20 cellular contexts compared by ENCODE assay signal in genomic region chr6:45415315-45415714, GRCh38. TPM values are rescaled to one million over a fixed set of nuclear protein-coding genes. Genes with fewer than 3 reads are reported as not detected.
DNase-seq lines count a peak whose midpoint lies in the region; ATAC-seq and TF ChIP-seq lines count a peak whose summit lies in the region.
"Had no signal": no experiment of that assay in that cellular context is flagged by ENCODE, and none has a peak within 500 bp of the region (broad histone marks: within the 10 kb centered on the region; RNA-seq: fewer than 3 reads in every experiment).

No MANE protein-coding gene starts in this region.

- DNase-seq in GF-D8 (lab: John Stamatoyannopoulos, UW) (peak; percentile 39), SK-N-SH (no peak), islet precursor cell (peak; percentile 67), NCI-H524 (lab: John Stamatoyannopoulos, UW) (no peak)
- no peak for DNase-seq in activated CD8-positive, alpha-beta memory T cell treated with anti-CD3 and anti-CD28 coated beads, Interleukin-2, amount 50 U/mL, for 4 hours
- DNase-seq: activated B cell treated with CpG ODN at 0.5 μM for 24 hours; activated CD8-positive, alpha-beta memory T cell treated with anti-CD3 and anti-CD28 coated beads for 24 hours; activated effector memory CD4-positive, alpha-beta T cell treated with Interleukin-2 at 50 U/mL for 16 hours; foreskin fibroblast; kidney glomerular epithelial cell; NCI-H187; NCI-H345; stimulated activated CD4-positive, alpha-beta T cell treated with anti-CD3 and anti-CD28 coated beads, Interleukin-2, amount 100 ng/mL, for 48 hours; T-helper 1 cell; upper lobe of left lung had no signal

- TF ChIP-seq CTCF in HEK293 (tag by site-specific recombination; IDR thresholded peaks at IDR 0.05) (no peak), SK-N-SH (IDR thresholded peaks at IDR 0.05) (no peak)

- no peaks in the 10 kb centered on the region for H4K20me1 ChIP-seq in SK-N-SH (ENCODE audit: insufficient read depth)

- H3K9me2 ChIP-seq in SK-N-SH = no peaks in the 10 kb centered on the region

- no peaks in the 10 kb centered on the region for H3K9me3 ChIP-seq in HEK293 (ENCODE audit: control insufficient read depth, insufficient read depth, low read depth, low read length)
- H3K9me3 ChIP-seq in SK-N-SH = no peaks in the 10 kb centered on the region
- H3K9me3 ChIP-seq: breast epithelium, upper lobe of left lung had no signal

- no peak for TF ChIP-seq RAD21 in SK-N-SH (IDR thresholded peaks at IDR 0.05; ENCODE audit: low read length)

- peaks cover 6% of the 10 kb centered on the region for H3F3A ChIP-seq in SK-N-SH (replicated peaks; ENCODE audit: insufficient read depth)

- H3K4me3 ChIP-seq in HEK293 (ENCODE audit: low read depth, low read length) = no peak overlapping the region
- H3K4me3 ChIP-seq in SK-N-SH (ENCODE audit: low read depth in 2 of 2, low read length in 1 of 2) = no peak overlapping the region
- H3K4me3 ChIP-seq: breast epithelium, upper lobe of left lung had no signal

- H3K36me3 ChIP-seq in HEK293 (ENCODE audit: control insufficient read depth in 2 of 2, insufficient read depth in 1 of 2, low read length in 2 of 2) (no peaks in the 10 kb centered on the region), SK-N-SH (replicated peaks in 1 of 2; ENCODE audit: control insufficient read depth in 1 of 2, insufficient read depth in 2 of 2, low read length in 1 of 2) (no peaks in the 10 kb centered on the region)
- H3K36me3 ChIP-seq: breast epithelium, upper lobe of left lung had no signal

- H3K9ac ChIP-seq in SK-N-SH = no peak overlapping the region

- CTCF ChIA-PET in HEK293 (lab: Yijun Ruan, JAX) (interaction anchor here (0.5 to 1.4 kb wide), 2 partner anchors 42 to 760 kb away, joined by 3 to 4 read pairs; no protein-coding TSS in a partner anchor), SK-N-SH (lab: Yijun Ruan, JAX) (no interaction called here)

- TF ChIP-seq EP300 in SK-N-SH (IDR thresholded peaks at IDR 0.05; ENCODE audit: borderline replicate concordance in 1 of 2, low read depth in 1 of 2, low read length in 1 of 2) = no peak

- 0% methylated on average over 1 of the region's 2 CpGs for WGBS in SK-N-SH (ENCODE audit: low lambda C conversion rate)

- H2AFZ ChIP-seq in SK-N-SH (ENCODE audit: low read depth) = no peak overlapping the region

- peaks cover under 1% of the 10 kb centered on the region; the same call in 1 of the 2 replicates for H3K79me2 ChIP-seq in SK-N-SH (ENCODE audit: insufficient read depth)

- H3K27ac ChIP-seq in HEK293 (ENCODE audit: extremely low read depth, low read depth, low read length) (peak overlapping the region; percentile 8; the same call in 1 of the 2 replicates), SK-N-SH (ENCODE audit: low read depth in 2 of 2, low read length in 1 of 2) (no peak overlapping the region; a peak in 1 of 4 replicates)
- H3K27ac ChIP-seq: breast epithelium, upper lobe of left lung had no signal

- no peaks in the 10 kb centered on the region for H3K27me3 ChIP-seq in SK-N-SH (ENCODE audit: insufficient read depth)

- POLR2A ChIA-PET in HEK293 (lab: Yijun Ruan, JAX) = no interaction called here
- POLR2A ChIA-PET in SK-N-SH (lab: Yijun Ruan, JAX) = no interaction called here

- peak overlapping the region; percentile 22; the same call in 1 of the 2 replicates for H3K4me2 ChIP-seq in SK-N-SH

- ATAC-seq in GM21786 (IDR thresholded peaks at IDR 0.05; ENCODE audit: unreplicated experiment) (no peak), HG03175 (IDR thresholded peaks at IDR 0.05; ENCODE audit: unreplicated experiment) (no peak)
- ATAC-seq: natural killer cell treated with Interleukin-12 subunit alpha and Interleukin-12 subunit beta and Interleukin-15 and Interleukin-18, amount 100 ng/mL, for 72 hours had no signal

- peaks cover 25% of the 10 kb centered on the region for H3K4me1 ChIP-seq in HEK293 (ENCODE audit: control insufficient read depth, insufficient read depth, low read length)
- peaks cover 0 to 5% of the 10 kb centered on the region in 2 experiments; a peak in 2 of 4 replicates for H3K4me1 ChIP-seq in SK-N-SH (ENCODE audit: control insufficient read depth in 1 of 2, insufficient read depth in 2 of 2, low read depth in 1 of 2, low read length in 1 of 2)

TF ChIP-seq in HEK293, 187 proteins besides CTCF, POLR2A, EP300 and RAD21 (continues in another document):
- TF ChIP-seq ZNF549 (tag by site-specific recombination; IDR thresholded peaks at IDR 0.05) (no peak), ZNF600 (tag by site-specific recombination; IDR thresholded peaks at IDR 0.05) (peak; percentile 84), ZSCAN18 (tag by site-specific recombination; IDR thresholded peaks at IDR 0.05) (no peak), PBX3 (CRISPR knock-in tag; IDR thresholded peaks at IDR 0.05) (no peak), ZBTB17 (tag by site-specific recombination; IDR thresholded peaks at IDR 0.05) (peak; percentile 44; the same call in 1 of the 2 replicates), ZNF449 (tag by site-specific recombination; IDR thresholded peaks at IDR 0.05) (no peak)

TF ChIP-seq in SK-N-SH, 30 proteins besides CTCF, POLR2A, EP300 and RAD21:
- TF ChIP-seq REST (IDR thresholded peaks at IDR 0.05; ENCODE audit: low read depth, low read length) = no peak

RNA-seq across cellular contexts. Expression of gene SUPT3H, which starts 37.6 kb away (rescaled TPM):
- 10.9 and 16.6 TPM in 2 replicates for polyA plus RNA-seq in SK-N-SH (2012; rRNA removed)
- 10.2 and 11.3 TPM in 2 replicates for polyA plus RNA-seq in SK-N-SH (2012; cell fraction: cytosol; rRNA removed)
- 15.3 and 20.3 TPM in 2 replicates for polyA plus RNA-seq in SK-N-SH (2012; cell fraction: nucleus; rRNA removed)

Comparison
In these comparisons a context has a peak if more than half of its experiments do, and no peak if none do; other contexts are left out.
1. DNase-seq: peak in GF-D8 (single experiment) and islet precursor cell (single experiment); none in SK-N-SH (single experiment), NCI-H524 (0 of 2) and activated CD8-positive, alpha-beta memory T cell treated with anti-CD3 and anti-CD28 coated beads, Interleukin-2, amount 50 U/mL, for 4 hours (single experiment).